ENCODE assay signal across 10 cellular contexts in genomic region chr10:30553018-30553624, GRCh38.
DNase-seq lines count a peak whose midpoint lies in the region; ATAC-seq and TF ChIP-seq lines count a peak whose summit lies in the region.
"Had no signal": no experiment of that assay in that cellular context is flagged by ENCODE, and none has a peak within 500 bp of the region (broad histone marks: within the 10 kb centered on the region; RNA-seq: fewer than 3 reads in every experiment).

No MANE protein-coding gene starts in this region.

- no peak overlapping the region for H3K9ac ChIP-seq in mammary epithelial cell (ENCODE audit: insufficient read depth, low read length)
- H3K9ac ChIP-seq in mucosa of stomach (ENCODE audit: low read length) = no peak overlapping the region

- CTCF ChIA-PET in mammary epithelial cell (lab: Charles Lee; ENCODE audit: low non-redundant PET) = no interaction called here
- CTCF ChIA-PET in activated naive CD4-positive, alpha-beta T cell treated with anti-CD3 and anti-CD28 coated beads, Interleukin-2, amount 10 ng/mL, durations not matched to agents 7 days and 5 days (lab: Charles Lee) = interaction anchor here (0.5 to 1.6 kb wide), 3 partner anchors 29 to 1162 kb away, joined by 3 to 4 read pairs (median 4); no protein-coding TSS in a partner anchor

- no peaks in the 10 kb centered on the region for H3K79me2 ChIP-seq in mammary epithelial cell (ENCODE audit: insufficient read depth, low read length)

- H3K27me3 Mint-ChIP-seq in activated naive CD4-positive, alpha-beta T cell treated with anti-CD3 and anti-CD28 coated beads, Interleukin-2, amount 10 ng/mL, durations not matched to agents 7 days and 5 days = peaks cover 13% of the 10 kb centered on the region

- H3K27ac Mint-ChIP-seq in activated naive CD4-positive, alpha-beta T cell treated with anti-CD3 and anti-CD28 coated beads, Interleukin-2, amount 10 ng/mL, durations not matched to agents 7 days and 5 days = no peak overlapping the region

- peak overlapping the region; percentile 41 to 78 for H3K27ac ChIP-seq in breast epithelium
- H3K27ac ChIP-seq in mammary epithelial cell (ENCODE audit: insufficient read depth, low read depth, low read length) = no peak overlapping the region

- H3K4me1 Mint-ChIP-seq in activated naive CD4-positive, alpha-beta T cell treated with anti-CD3 and anti-CD28 coated beads, Interleukin-2, amount 10 ng/mL, durations not matched to agents 7 days and 5 days = peaks cover 5% of the 10 kb centered on the region

- in situ Hi-C loops in mammary epithelial cell (cut with MboI; ENCODE audit: low sequenced_read_pairs in 2 of 2) = no loop called here

- no peak for DNase-seq in breast epithelium (ENCODE audit: low spot score in 2 of 2)
- DNase-seq in mammary epithelial cell = no peak
- DNase-seq in erythroblast (lab: John Stamatoyannopoulos, UW) = peak; percentile 21 to 54
- no peak for DNase-seq in NCI-H146 treated with DMSO at 0.1 percent for 48 hours (lab: John Stamatoyannopoulos, UW; ENCODE audit: unreplicated experiment)
- no peak for DNase-seq in HuH-7 (ENCODE audit: low spot score)
- no peak for DNase-seq in activated naive CD4-positive, alpha-beta T cell treated with anti-CD3 and anti-CD28 coated beads, Interleukin-2, amount 10 ng/mL, durations not matched to agents 7 days and 5 days
- DNase-seq: ACHN had no signal

- BruUV-seq in mammary epithelial cell (replicated peaks; lab: Mats Ljungman, UMichigan) = no TSS peak

- H3K36me3 ChIP-seq in breast epithelium (no peaks in the 10 kb centered on the region), mammary epithelial cell (ENCODE audit: insufficient read depth, low read length) (no peaks in the 10 kb centered on the region), mucosa of stomach (ENCODE audit: control insufficient read depth, insufficient read depth, low read length) (no peaks in the 10 kb centered on the region)
- H3K36me3 ChIP-seq: pancreas had no signal

- H3K27me3 ChIP-seq in breast epithelium (no peaks in the 10 kb centered on the region), mammary epithelial cell (ENCODE audit: insufficient read depth, low read length) (no peaks in the 10 kb centered on the region), mucosa of stomach (ENCODE audit: control insufficient read depth, insufficient read depth, low read length) (no peaks in the 10 kb centered on the region)
- H3K27me3 ChIP-seq: pancreas had no signal

- H3K9me3 Mint-ChIP-seq in activated naive CD4-positive, alpha-beta T cell treated with anti-CD3 and anti-CD28 coated beads, Interleukin-2, amount 10 ng/mL, durations not matched to agents 7 days and 5 days = no peaks in the 10 kb centered on the region

- no peak overlapping the region for H3K4me3 Mint-ChIP-seq in activated naive CD4-positive, alpha-beta T cell treated with anti-CD3 and anti-CD28 coated beads, Interleukin-2, amount 10 ng/mL, durations not matched to agents 7 days and 5 days

- no peaks in the 10 kb centered on the region for H3K36me3 Mint-ChIP-seq in activated naive CD4-positive, alpha-beta T cell treated with anti-CD3 and anti-CD28 coated beads, Interleukin-2, amount 10 ng/mL, durations not matched to agents 7 days and 5 days

- H4K20me1 ChIP-seq in mammary epithelial cell (ENCODE audit: insufficient read depth, low read length) = no peaks in the 10 kb centered on the region

- 97% methylated on average over 5 of the region's 7 CpGs for WGBS in mammary epithelial cell (ENCODE audit: low coverage, missing lambda C conversion rate)

- H3K4me3 ChIP-seq in breast epithelium (no peak overlapping the region), mammary epithelial cell (replicated peaks in 1 of 3; ENCODE audit: insufficient read depth in 1 of 3, low read depth in 2 of 3, low read length in 3 of 3) (no peak overlapping the region), mucosa of stomach (ENCODE audit: low read length) (peak overlapping the region; percentile 1)
- H3K4me3 ChIP-seq: pancreas had no signal

- TF ChIP-seq POLR2A in breast epithelium (IDR thresholded peaks at IDR 0.05) = no peak
- TF ChIP-seq POLR2A in erythroblast (IDR thresholded peaks at IDR 0.05; ENCODE audit: low read length) = no peak

- no peak for TF ChIP-seq CTCF in breast epithelium (IDR thresholded peaks at IDR 0.05)
- no peak for TF ChIP-seq CTCF in mammary epithelial cell (conservative IDR thresholded peaks at IDR 0.05 in 1 of 2, IDR thresholded peaks at IDR 0.05 in 1 of 2; ENCODE audit: extremely low read depth in 1 of 2, insufficient read depth in 1 of 2, low read depth in 1 of 2, low read length in 2 of 2)

- H3K4me2 ChIP-seq in mammary epithelial cell (ENCODE audit: insufficient read depth, low read depth, low read length) = no peak overlapping the region

- H3K9me3 ChIP-seq in breast epithelium = no peaks in the 10 kb centered on the region
- no peaks in the 10 kb centered on the region for H3K9me3 ChIP-seq in mammary epithelial cell (replicated peaks; ENCODE audit: insufficient read depth, low read length)
- H3K9me3 ChIP-seq in mucosa of stomach (ENCODE audit: control insufficient read depth, low read length) = no peaks in the 10 kb centered on the region
- H3K9me3 ChIP-seq: pancreas had no signal

- no peak for ATAC-seq in GM21528 (IDR thresholded peaks at IDR 0.05; ENCODE audit: low FRiP score, unreplicated experiment)

- no peaks in the 10 kb centered on the region for H3K4me1 ChIP-seq in breast epithelium
- H3K4me1 ChIP-seq in mammary epithelial cell (ENCODE audit: insufficient read depth, low read length) = no peaks in the 10 kb centered on the region
- H3K4me1 ChIP-seq in mucosa of stomach (ENCODE audit: control insufficient read depth, insufficient read depth, low read length) = peaks cover 14% of the 10 kb centered on the region

- no peak overlapping the region for H2AFZ ChIP-seq in mammary epithelial cell (ENCODE audit: low read depth, low read length)

- intact Hi-C loops in breast epithelium (cut with DNase I; ENCODE audit: low total_unique reads) (no loop called here), mammary epithelial cell (cut with micrococcal nuclease) (no loop called here)

- dilution Hi-C loops in mammary epithelial cell (cut with HindIII; ENCODE audit: low sequenced_read_pairs) = no loop called here

Comparison
In these comparisons a context has a peak if more than half of its experiments do, and no peak if none do; other contexts are left out.
1. DNase-seq: peak in erythroblast (2 of 2); none in breast epithelium (0 of 2), mammary epithelial cell (single experiment), NCI-H146 treated with DMSO at 0.1 percent for 48 hours (single experiment), HuH-7 (single experiment) and activated naive CD4-positive, alpha-beta T cell treated with anti-CD3 and anti-CD28 coated beads, Interleukin-2, amount 10 ng/mL, durations not matched to agents 7 days and 5 days (single experiment).